ENCODE assay signal across 22 cellular contexts in the genomic region with DNA sequence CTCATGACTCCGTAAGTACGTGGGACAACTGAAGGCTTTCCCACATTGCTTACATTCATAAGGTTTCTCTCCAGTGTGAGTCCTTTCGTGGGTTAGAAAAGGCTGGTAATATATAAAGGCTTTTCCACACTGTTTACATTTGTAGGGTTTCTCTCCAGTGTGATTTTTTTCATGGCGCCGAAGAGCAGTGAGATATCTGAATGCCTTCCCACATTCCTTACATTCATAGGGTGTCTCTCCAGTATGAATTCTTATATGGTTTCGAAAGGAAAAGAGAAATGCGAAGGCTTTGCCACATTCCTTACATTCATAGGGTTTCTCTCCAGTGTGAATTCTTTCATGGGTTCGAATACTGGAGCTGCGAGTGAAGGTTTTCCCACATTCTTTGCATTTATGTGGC. TPM values are rescaled to one million over a fixed set of nuclear protein-coding genes. Genes with fewer than 3 reads are reported as not detected.
DNase-seq lines count a peak whose midpoint lies in the region; ATAC-seq, FAIRE-seq and TF ChIP-seq lines count a peak whose summit lies in the region.
"Had no signal": no experiment of that assay in that cellular context is flagged by ENCODE, and none has a peak within 500 bp of the region (broad histone marks: within the 10 kb centered on the region; RNA-seq: fewer than 3 reads in every experiment).

No MANE protein-coding gene starts in this region.

- no peaks in the 10 kb centered on the region for H3K9me1 ChIP-seq in IMR-90 (ENCODE audit: insufficient read depth, low read length)

- TF ChIP-seq RAD21 in IMR-90 (IDR thresholded peaks at IDR 0.05; ENCODE audit: low read length) (no peak), H1 (IDR thresholded peaks at IDR 0.05 in 1 of 2, conservative IDR thresholded peaks at IDR 0.05 in 1 of 2; ENCODE audit: low read depth in 2 of 2, low read length in 2 of 2) (no peak)

- H3K36me3 ChIP-seq in Caco-2 (ENCODE audit: control insufficient read depth, insufficient read depth, low read length) (no peaks in the 10 kb centered on the region), IMR-90 (ENCODE audit: control insufficient read depth, insufficient read depth, low read length) (peaks cover 36% of the 10 kb centered on the region), H1 (ENCODE audit: control insufficient read depth in 2 of 4, insufficient read depth in 4 of 4, low read length in 3 of 4) (peaks cover 3 to 51% (median 21%) of the 10 kb centered on the region in 4 experiments; a peak in 7 of 8 replicates)

- H3K23ac ChIP-seq in IMR-90 (ENCODE audit: low read depth, low read length) (no peak overlapping the region), H1 (ENCODE audit: insufficient read length) (no peak overlapping the region)

- H3K9me3 Mint-ChIP-seq in Caco-2 (ENCODE audit: unreplicated experiment) (peaks cover 31% of the 10 kb centered on the region), osteocyte (ENCODE audit: unreplicated experiment) (peaks cover 29% of the 10 kb centered on the region)

- H3K9me3 ChIP-seq in Caco-2 (peaks cover 40% of the 10 kb centered on the region), IMR-90 (ENCODE audit: control insufficient read depth, insufficient read depth, low read length) (peaks cover 37% of the 10 kb centered on the region), H1 (ENCODE audit: insufficient read depth in 2 of 2, low read depth in 1 of 2, low read length in 1 of 2) (peaks cover 18 to 37% of the 10 kb centered on the region in 2 experiments)

- no peaks in the 10 kb centered on the region for H3K79me2 ChIP-seq in H1 (ENCODE audit: control insufficient read depth in 1 of 2, insufficient read depth in 2 of 2, low read length in 2 of 2)

- peaks cover 6% of the 10 kb centered on the region for H3K4me1 Mint-ChIP-seq in Caco-2 (ENCODE audit: low read depth, unreplicated experiment)
- H3K4me1 Mint-ChIP-seq in osteocyte (ENCODE audit: unreplicated experiment): no peaks in the 10 kb centered on the region
- H3K4me1 Mint-ChIP-seq: CD4-positive, alpha-beta memory T cell had no signal

- no peak overlapping the region for H2BK12ac ChIP-seq in H1 (ENCODE audit: low read depth, low read length)

- H2BK20ac ChIP-seq in IMR-90 (ENCODE audit: low read depth, low read length): no peak overlapping the region
- H2BK20ac ChIP-seq in H1 (ENCODE audit: low read length): no peak overlapping the region

- H3K79me1 ChIP-seq in IMR-90 (ENCODE audit: low read depth in 1 of 2, low read length in 2 of 2): peaks cover 0 to 3% of the 10 kb centered on the region in 2 experiments; a peak in 1 of 4 replicates
- H3K79me1 ChIP-seq in H1 (ENCODE audit: low read depth, low read length): no peaks in the 10 kb centered on the region

- no peak for TF ChIP-seq EP300 in H1 (IDR thresholded peaks at IDR 0.05; ENCODE audit: borderline replicate concordance in 1 of 2, low read depth in 2 of 2, low read length in 2 of 2)

- H4K91ac ChIP-seq in IMR-90 (ENCODE audit: insufficient read depth, low read depth, low read length) (no peak overlapping the region), H1 (replicated peaks; ENCODE audit: insufficient read length, low read length) (no peak overlapping the region)

- intact Hi-C loops in Caco-2 (cut with micrococcal nuclease; ENCODE audit: unreplicated experiment): no loop called here
- intact Hi-C loops in IMR-90 (cut with micrococcal nuclease): no loop called here
- intact Hi-C loops in left ventricle myocardium superior (cut with micrococcal nuclease): no loop called here

- H4K20me1 ChIP-seq in IMR-90 (ENCODE audit: insufficient read depth, low read length) (no peaks in the 10 kb centered on the region; the same call in 1 of the 2 replicates), H1 (replicated peaks in 1 of 2; ENCODE audit: control insufficient read depth in 1 of 2, insufficient read depth in 2 of 2, low read length in 2 of 2) (no peaks in the 10 kb centered on the region)

- POLR2A ChIA-PET in Caco-2 (lab: Charles Lee) (no interaction called here), IMR-90 (lab: Charles Lee; ENCODE audit: unreplicated experiment) (no interaction called here), H1 (lab: Charles Lee; ENCODE audit: partially characterized antibody) (interaction anchor here (0.6 to 1.9 kb wide), 2 partner anchors 47 to 1496 kb away, joined by 3 read pairs; no protein-coding TSS in a partner anchor)

- TSS peak; percentile 41 for BruUV-seq in Caco-2 (replicated peaks; lab: Mats Ljungman, UMichigan)
- TSS peak; percentile 38 for BruUV-seq in IMR-90 (replicated peaks; lab: Mats Ljungman, UMichigan)

- H3K4me3 Mint-ChIP-seq in Caco-2 (ENCODE audit: unreplicated experiment) (no peak overlapping the region), osteocyte (ENCODE audit: unreplicated experiment) (no peak overlapping the region)
- H3K4me3 Mint-ChIP-seq: CD4-positive, alpha-beta memory T cell; HFFc6; T-helper 17 cell had no signal

- H3K27ac ChIP-seq in IMR-90 (ENCODE audit: insufficient read depth, low read length) (no peak overlapping the region), H1 (ENCODE audit: low read depth, low read length) (no peak overlapping the region)
- H3K27ac ChIP-seq: SK-N-MC had no signal

- H3K27me3 ChIP-seq in Caco-2 (replicated peaks; ENCODE audit: control insufficient read depth, insufficient read depth, low read length) (no peaks in the 10 kb centered on the region), IMR-90 (ENCODE audit: control insufficient read depth, insufficient read depth, low read length) (no peaks in the 10 kb centered on the region), H1 (replicated peaks in 1 of 4; ENCODE audit: control insufficient read depth in 3 of 4, extremely low read depth in 1 of 4, insufficient read depth in 3 of 4, low read length in 3 of 4) (no peaks in the 10 kb centered on the region)

- H3K4me1 ChIP-seq in Caco-2 (peaks cover 5% of the 10 kb centered on the region; the same call in 1 of the 2 replicates), IMR-90 (ENCODE audit: control insufficient read depth, insufficient read depth, low read length) (no peaks in the 10 kb centered on the region; the same call in 1 of the 2 replicates), H1 (replicated peaks in 1 of 4; ENCODE audit: control insufficient read depth in 3 of 4, insufficient read depth in 4 of 4, low read length in 3 of 4) (no peaks in the 10 kb centered on the region)

- H3K4me3 ChIP-seq in Caco-2 (ENCODE audit: low read depth, low read length): no peak overlapping the region
- no peak overlapping the region for H3K4me3 ChIP-seq in IMR-90 (ENCODE audit: insufficient read depth, low read depth, low read length)
- H3K4me3 ChIP-seq in H1 (ENCODE audit: extremely low read depth in 1 of 4, insufficient read depth in 2 of 4, low read depth in 3 of 4, low read length in 4 of 4): no peak overlapping the region
- H3K4me3 ChIP-seq: SK-N-MC had no signal

- no peak overlapping the region for H3K56ac ChIP-seq in IMR-90 (ENCODE audit: extremely low read depth, insufficient read depth, low read length)
- no peak overlapping the region for H3K56ac ChIP-seq in H1 (replicated peaks; ENCODE audit: insufficient read length, low read depth, low read length)

- no peak for FAIRE-seq in H1 (lab: Jason Lieb, UNC)
- FAIRE-seq: GM19239 had no signal

- H2BK5ac ChIP-seq in IMR-90 (ENCODE audit: low read depth, low read length, poor library complexity, severe bottlenecking) (no peak overlapping the region), H1 (ENCODE audit: low read depth, low read length) (no peak overlapping the region)

- ATAC-seq in IMR-90 (ENCODE audit: low read depth) (no peak), GM18498 (IDR thresholded peaks at IDR 0.05; ENCODE audit: unreplicated experiment) (no peak), left ventricle myocardium superior (no peak), HG03571 (IDR thresholded peaks at IDR 0.05; ENCODE audit: unreplicated experiment) (no peak)
- ATAC-seq: T-helper 17 cell had no signal

- H4K5ac ChIP-seq in IMR-90 (ENCODE audit: low read depth, low read length) (no peak overlapping the region), H1 (ENCODE audit: insufficient read length, low read depth, low read length) (no peak overlapping the region)

- TF ChIP-seq POLR2A in IMR-90 (IDR thresholded peaks at IDR 0.05; ENCODE audit: low read depth, low read length) (no peak), H1 (IDR thresholded peaks at IDR 0.05; ENCODE audit: control extremely low read depth in 1 of 2, low read depth in 2 of 2, low read length in 2 of 2) (no peak)

- H4K8ac ChIP-seq in IMR-90 (ENCODE audit: low read depth in 2 of 2, low read length in 2 of 2): no peak overlapping the region
- H4K8ac ChIP-seq in H1 (ENCODE audit: extremely low read depth, insufficient read depth, low read length): no peak overlapping the region

- H3K23me2 ChIP-seq in H1 (ENCODE audit: low read depth, low read length): no peaks in the 10 kb centered on the region

- H2AK9ac ChIP-seq in IMR-90 (replicated peaks; ENCODE audit: low read depth, low read length, poor library complexity): no peak overlapping the region

- H3K9ac ChIP-seq in IMR-90 (ENCODE audit: low read depth, low read length) (no peak overlapping the region), H1 (replicated peaks in 1 of 4; ENCODE audit: extremely low read depth in 1 of 4, low read depth in 3 of 4, low read length in 3 of 4) (no peak overlapping the region)

- CTCF ChIA-PET in Caco-2 (lab: Charles Lee) (no interaction called here), IMR-90 (lab: Yijun Ruan, JAX) (no interaction called here), H1 (lab: Charles Lee; ENCODE audit: partially characterized antibody) (no interaction called here)

- H2BK120ac ChIP-seq in IMR-90 (ENCODE audit: low read depth, low read length): no peak overlapping the region
- no peak overlapping the region for H2BK120ac ChIP-seq in H1 (replicated peaks; ENCODE audit: low read depth, low read length)

- TF ChIP-seq CTCF in Caco-2 (IDR thresholded peaks at IDR 0.05; ENCODE audit: insufficient read depth in 1 of 2, low read depth in 1 of 2, low read length in 1 of 2, severe bottlenecking in 1 of 2, unreplicated experiment in 1 of 2) (no peak), IMR-90 (conservative IDR thresholded peaks at IDR 0.05; ENCODE audit: low read depth, low read length) (no peak), H1 (IDR thresholded peaks at IDR 0.05; ENCODE audit: control extremely low read depth in 1 of 3, insufficient read depth in 1 of 3, low read depth in 1 of 3, low read length in 3 of 3) (no peak), osteocyte (IDR thresholded peaks at IDR 0.05) (no peak)

- H2AFZ ChIP-seq in IMR-90 (replicated peaks; ENCODE audit: low read length, poor library complexity) (no peak overlapping the region), H1 (ENCODE audit: low read length) (no peak overlapping the region)

- H3K36me3 Mint-ChIP-seq in Caco-2 (ENCODE audit: insufficient read depth, unreplicated experiment) (peaks cover 54% of the 10 kb centered on the region), osteocyte (ENCODE audit: unreplicated experiment) (peaks cover 57% of the 10 kb centered on the region)

- H3K18ac ChIP-seq in IMR-90 (ENCODE audit: low read depth, low read length) (no peak overlapping the region), H1 (ENCODE audit: extremely low read depth, low read length) (no peak overlapping the region)

- H2AK5ac ChIP-seq in IMR-90 (ENCODE audit: low read depth, low read length) (no peak overlapping the region), H1 (ENCODE audit: low read depth, low read length) (no peak overlapping the region)

- in situ Hi-C loops in IMR-90 (cut with MboI; ENCODE audit: low sequenced_read_pairs): no loop called here

- dilution Hi-C loops in IMR-90 (cut with HindIII; ENCODE audit: low sequenced_read_pairs, unreplicated experiment): no loop called here

- DNase-seq in Caco-2 (no peak), IMR-90 (no peak), H1 (ENCODE audit: low read depth in 1 of 2, low spot score in 2 of 2) (no peak), osteocyte (ENCODE audit: extremely low spot score, unreplicated experiment) (peak; percentile 1), left ventricle myocardium superior (no peak)
- DNase-seq: Calu3; CD4-positive, alpha-beta memory T cell; DMS153; GDM1; HFFc6; MV-4-11; NCI-H1105 treated with DMSO at 0.1 percent for 48 hours; NCI-H2081 treated with DMSO at 0.1 percent for 48 hours; NCI-H2171 treated with DMSO at 0.1 percent for 48 hours; NCI-H526; SHP77; SW 1271; T-helper 17 cell had no signal

- peak overlapping the region; percentile 77 for H3K27ac Mint-ChIP-seq in Caco-2 (ENCODE audit: unreplicated experiment)
- no peak overlapping the region for H3K27ac Mint-ChIP-seq in osteocyte (ENCODE audit: unreplicated experiment)
- H3K27ac Mint-ChIP-seq: CD4-positive, alpha-beta memory T cell; HFFc6; T-helper 17 cell had no signal

- H2BK15ac ChIP-seq in IMR-90 (ENCODE audit: low read depth, low read length): no peak overlapping the region
- no peak overlapping the region for H2BK15ac ChIP-seq in H1 (ENCODE audit: low read length)

- no peaks in the 10 kb centered on the region for H3K27me3 Mint-ChIP-seq in Caco-2 (ENCODE audit: insufficient read depth, unreplicated experiment)
- H3K27me3 Mint-ChIP-seq in osteocyte (ENCODE audit: unreplicated experiment): no peaks in the 10 kb centered on the region
- H3K27me3 Mint-ChIP-seq: CD4-positive, alpha-beta memory T cell; T-helper 17 cell had no signal

- H3K4me2 ChIP-seq in IMR-90 (ENCODE audit: low read depth, low read length) (no peak overlapping the region), H1 (ENCODE audit: insufficient read depth in 1 of 2, low read depth in 2 of 2, low read length in 2 of 2) (no peak overlapping the region)

- no CpG with 5 or more reads among the region's 9 CpGs for WGBS in IMR-90 (ENCODE audit: extremely low coverage in 2 of 2, insufficient read length in 1 of 2), 2 experiments
- WGBS in H1 (ENCODE audit: extremely low coverage in 1 of 2, insufficient coverage in 1 of 2, insufficient read length in 1 of 2, insufficient replicate concordance in 2 of 2, low coverage in 1 of 2, low lambda C conversion rate in 2 of 2, missing lambda C conversion rate in 1 of 2), 2 experiments: 81% methylated on average over 9 of the region's 9 CpGs; no CpG with 5 or more reads in 1 of the 2 experiments

- no peak overlapping the region for H3K14ac ChIP-seq in IMR-90 (replicated peaks; ENCODE audit: low read depth, low read length)
- no peak overlapping the region for H3K14ac ChIP-seq in H1 (ENCODE audit: insufficient read length)

- H3K4ac ChIP-seq in IMR-90 (ENCODE audit: low read depth, low read length) (no peak overlapping the region), H1 (replicated peaks; ENCODE audit: insufficient read length, low read depth, low read length) (no peak overlapping the region)

RNA-seq across cellular contexts. Expression of a gene that starts 29.5 kb away (rescaled TPM):
- total RNA-seq in Caco-2 (2022): 6.1 and 6.3 TPM in 2 replicates
- 8.1 and 9.0 TPM in 2 replicates for total RNA-seq in IMR-90 (2012; rRNA removed)
- polyA plus RNA-seq in IMR-90 (2012; rRNA removed): 1.5 and 1.7 TPM in 2 replicates
- polyA plus RNA-seq in IMR-90 (2012; cell fraction: cytosol; rRNA removed): 0.38 and 0.56 TPM in 2 replicates
- polyA plus RNA-seq in IMR-90 (2012; cell fraction: nucleus; rRNA removed; ENCODE audit: low replicate concordance): 0.60 and 1.7 TPM in 2 replicates
- total RNA-seq in H1 (2021; fragmentation: NEBNext Ultra II Directional; extraction: Animal tissue kit (Norgen Biotek cat#: 25700)): 9.0 TPM in 2 replicates
- polyA plus RNA-seq in H1 (2011; rRNA removed): 1.6 and 1.7 TPM in 2 replicates
- polyA plus RNA-seq in H1 (2011; cell fraction: cytosol; rRNA removed): 1.5 TPM
- 1.4 TPM for polyA plus RNA-seq in H1 (2011; cell fraction: nucleus; rRNA removed)
- 1.2 to 2.3 TPM (median 1.3 TPM) in 4 replicates for polyA plus RNA-seq in H1 (2012, experiment 1 of 2)
- polyA plus RNA-seq in H1 (2012, experiment 2 of 2): 0.22 TPM
- 2.8 TPM for polyA plus RNA-seq in H1 (2013, experiment 1 of 2)
- 2.8 TPM for polyA plus RNA-seq in H1 (2013, experiment 2 of 2)
- polyA minus RNA-seq in H1 (2011; rRNA and poly(A)+ RNA removed): 10.6 and 13.2 TPM in 2 replicates
- polyA minus RNA-seq in H1 (2011; cell fraction: cytosol; rRNA and poly(A)+ RNA removed): 6.1 TPM
- 15.6 TPM for polyA minus RNA-seq in H1 (2011; cell fraction: nucleus; rRNA and poly(A)+ RNA removed)
- total RNA-seq in osteocyte: 9.2 TPM in 2 replicates
- 5.1 TPM for total RNA-seq in left ventricle myocardium superior

RNA-seq across cellular contexts. Expression of a gene that starts 29.6 kb away (rescaled TPM):
- total RNA-seq in Caco-2 (2022) (15.2 and 18.9 TPM in 2 replicates), IMR-90 (2012; rRNA removed) (15.8 and 19.4 TPM in 2 replicates), osteocyte (25.0 and 26.1 TPM in 2 replicates), left ventricle myocardium superior (15.5 TPM)
- polyA plus RNA-seq in IMR-90 (2012; rRNA removed) (7.0 and 7.1 TPM in 2 replicates), H1 (2011; rRNA removed) (3.1 and 4.1 TPM in 2 replicates)
- polyA plus RNA-seq in IMR-90 (2012; cell fraction: cytosol; rRNA removed): 2.1 and 2.2 TPM in 2 replicates
- polyA plus RNA-seq in IMR-90 (2012; cell fraction: nucleus; rRNA removed; ENCODE audit: low replicate concordance): 2.6 and 10.8 TPM in 2 replicates
- total RNA-seq in H1 (2021; fragmentation: NEBNext Ultra II Directional; extraction: Animal tissue kit (Norgen Biotek cat#: 25700)): 18.6 and 20.1 TPM in 2 replicates
- 5.3 TPM for polyA plus RNA-seq in H1 (2011; cell fraction: cytosol; rRNA removed)
- 3.8 TPM for polyA plus RNA-seq in H1 (2011; cell fraction: nucleus; rRNA removed)
- polyA plus RNA-seq in H1 (2012, experiment 1 of 2): 6.1 to 13.6 TPM (median 9.8 TPM) in 4 replicates
- 0.85 TPM for polyA plus RNA-seq in H1 (2012, experiment 2 of 2)
- polyA plus RNA-seq in H1 (2013, experiment 1 of 2): 16.6 TPM
- 16.9 TPM for polyA plus RNA-seq in H1 (2013, experiment 2 of 2)
- polyA minus RNA-seq in H1 (2011; rRNA and poly(A)+ RNA removed): 9.6 and 15.5 TPM in 2 replicates
- 31.8 TPM for polyA minus RNA-seq in H1 (2011; cell fraction: cytosol; rRNA and poly(A)+ RNA removed)
- 16.3 TPM for polyA minus RNA-seq in H1 (2011; cell fraction: nucleus; rRNA and poly(A)+ RNA removed)

RNA-seq across cellular contexts. Expression of a gene that starts 29.8 kb away (rescaled TPM):
- total RNA-seq in Caco-2 (2022) (11.1 and 11.6 TPM in 2 replicates), IMR-90 (2012; rRNA removed) (6.3 and 9.4 TPM in 2 replicates), osteocyte (10.7 and 12.9 TPM in 2 replicates), left ventricle myocardium superior (9.6 TPM)
- polyA plus RNA-seq in IMR-90 (2012; rRNA removed) (1.2 and 1.5 TPM in 2 replicates), H1 (2011; rRNA removed) (0.89 and 0.91 TPM in 2 replicates)
- 0.26 and 0.49 TPM in 2 replicates for polyA plus RNA-seq in IMR-90 (2012; cell fraction: cytosol; rRNA removed)
- polyA plus RNA-seq in IMR-90 (2012; cell fraction: nucleus; rRNA removed; ENCODE audit: low replicate concordance): 0.51 and 1.8 TPM in 2 replicates
- total RNA-seq in H1 (2021; fragmentation: NEBNext Ultra II Directional; extraction: Animal tissue kit (Norgen Biotek cat#: 25700)): 7.8 and 10.4 TPM in 2 replicates
- 1.8 TPM for polyA plus RNA-seq in H1 (2011; cell fraction: cytosol; rRNA removed)
- polyA plus RNA-seq in H1 (2011; cell fraction: nucleus; rRNA removed): 2.8 TPM
- 2.1 to 3.1 TPM (median 2.2 TPM) in 4 replicates for polyA plus RNA-seq in H1 (2012, experiment 1 of 2)
- polyA plus RNA-seq in H1 (2012, experiment 2 of 2): 0.37 TPM
- 2.8 TPM for polyA plus RNA-seq in H1 (2013, experiment 1 of 2)
- 2.5 TPM for polyA plus RNA-seq in H1 (2013, experiment 2 of 2)
- polyA minus RNA-seq in H1 (2011; rRNA and poly(A)+ RNA removed): 5.0 and 10.0 TPM in 2 replicates
- 5.6 TPM for polyA minus RNA-seq in H1 (2011; cell fraction: cytosol; rRNA and poly(A)+ RNA removed)
- 21.2 TPM for polyA minus RNA-seq in H1 (2011; cell fraction: nucleus; rRNA and poly(A)+ RNA removed)
